ENCODE assay signal across 10 cellular contexts in genomic region chr18:50969448-50969847, GRCh38. TPM values are rescaled to one million over a fixed set of nuclear protein-coding genes. Genes with fewer than 3 reads are reported as not detected.
A peak's percentile ranks its signal among the peaks of the same experiment; 100 is the strongest.
DNase-seq lines count a peak whose midpoint lies in the region; ATAC-seq and TF ChIP-seq lines count a peak whose summit lies in the region.
"Had no signal": no experiment of that assay in that cellular context is flagged by ENCODE, and none has a peak within 500 bp of the region (broad histone marks: within the 10 kb centered on the region; RNA-seq: fewer than 3 reads in every experiment).

No MANE protein-coding gene starts in this region.

- peaks cover 0 to 2% of the 10 kb centered on the region in 2 donors for H3K36me3 ChIP-seq in thyroid gland

- ATAC-seq in HG03095 (IDR thresholded peaks at IDR 0.05; ENCODE audit: unreplicated experiment): no peak
- ATAC-seq: Right ventricle myocardium inferior had no signal

- no peaks in the 10 kb centered on the region for H3K27me3 ChIP-seq in thyroid gland

- no peak for DNase-seq in activated naive CD4-positive, alpha-beta T cell (lab: John Stamatoyannopoulos, UW)
- no peak for DNase-seq in glutamatergic neuron
- DNase-seq in thyroid gland: no peak
- DNase-seq in anterior cingulate cortex (lab: John Stamatoyannopoulos, UW): no peak
- no peak for DNase-seq in SW480 (ENCODE audit: low spot score)
- DNase-seq: activated gamma-delta T cell treated with Interleukin-2 at 50 U/mL for 16 hours had no signal

- H3K4me1 Mint-ChIP-seq in activated naive CD4-positive, alpha-beta T cell treated with anti-CD3 and anti-CD28 coated beads, Interleukin-2, amount 50 U/mL, for 24 hours: peaks cover 29% of the 10 kb centered on the region
- H3K4me1 Mint-ChIP-seq in glutamatergic neuron (ENCODE audit: low read depth, unreplicated experiment): peaks cover 11% of the 10 kb centered on the region

- 70 to 76% methylated on average over 5 of the region's 5 CpGs for WGBS in thyroid gland, 2 donors

- H3K27ac Mint-ChIP-seq in activated naive CD4-positive, alpha-beta T cell treated with anti-CD3 and anti-CD28 coated beads, Interleukin-2, amount 50 U/mL, for 24 hours: peak overlapping the region; percentile 19
- H3K27ac Mint-ChIP-seq in glutamatergic neuron (ENCODE audit: unreplicated experiment): no peak overlapping the region

- intact Hi-C loops in thyroid gland (cut with DNase I): loop anchor here (10.0 kb wide), 3 partner anchors 55 to 145 kb away; partner anchors contain the start of gene MRO

- no peak overlapping the region for H3K4me3 ChIP-seq in thyroid gland (replicated peaks in 1 of 3)

- peaks cover under 1% of the 10 kb centered on the region for H3K36me3 Mint-ChIP-seq in activated naive CD4-positive, alpha-beta T cell treated with anti-CD3 and anti-CD28 coated beads, Interleukin-2, amount 50 U/mL, for 24 hours
- no peaks in the 10 kb centered on the region for H3K36me3 Mint-ChIP-seq in glutamatergic neuron (ENCODE audit: unreplicated experiment)

- no peaks in the 10 kb centered on the region for H3K9me3 ChIP-seq in thyroid gland

- H3K4me3 Mint-ChIP-seq in activated naive CD4-positive, alpha-beta T cell treated with anti-CD3 and anti-CD28 coated beads, Interleukin-2, amount 50 U/mL, for 24 hours: peak overlapping the region; percentile 83
- peak overlapping the region; percentile 92 for H3K4me3 Mint-ChIP-seq in glutamatergic neuron (ENCODE audit: unreplicated experiment)

- no peak for TF ChIP-seq CTCF in VCaP (conservative IDR thresholded peaks at IDR 0.05)
- TF ChIP-seq CTCF in glutamatergic neuron (IDR thresholded peaks at IDR 0.05; ENCODE audit: partially characterized antibody, unreplicated experiment): no peak
- TF ChIP-seq CTCF in thyroid gland (IDR thresholded peaks at IDR 0.05): no peak

- no peaks in the 10 kb centered on the region for H3K9me3 Mint-ChIP-seq in activated naive CD4-positive, alpha-beta T cell treated with anti-CD3 and anti-CD28 coated beads, Interleukin-2, amount 50 U/mL, for 24 hours
- H3K9me3 Mint-ChIP-seq in glutamatergic neuron (ENCODE audit: unreplicated experiment): no peaks in the 10 kb centered on the region

- no peak for TF ChIP-seq POLR2A in thyroid gland (IDR thresholded peaks at IDR 0.05)

- no peaks in the 10 kb centered on the region for H3K27me3 Mint-ChIP-seq in activated naive CD4-positive, alpha-beta T cell treated with anti-CD3 and anti-CD28 coated beads, Interleukin-2, amount 50 U/mL, for 24 hours
- peaks cover 3% of the 10 kb centered on the region for H3K27me3 Mint-ChIP-seq in glutamatergic neuron (ENCODE audit: unreplicated experiment)

- H3K27ac ChIP-seq in VCaP (peak overlapping the region; percentile 96), thyroid gland (peak overlapping the region; percentile 11 to 25 (median 19))

- H3K4me1 ChIP-seq in thyroid gland: peaks cover 33 to 42% of the 10 kb centered on the region in 2 donors

RNA-seq across cellular contexts. Expression of gene ELAC1, which starts 1.6 kb away (rescaled TPM):
- total RNA-seq in glutamatergic neuron (ENCODE audit: unreplicated experiment): 9.2 TPM
- 10 to 100 TPM in 3 of 4 donors, 1 to 10 TPM in 1; 9.3 to 23.5 (median 16.3) TPM for total RNA-seq in thyroid gland
